ENCODE assay signal across 9 cellular contexts in the genomic region with DNA sequence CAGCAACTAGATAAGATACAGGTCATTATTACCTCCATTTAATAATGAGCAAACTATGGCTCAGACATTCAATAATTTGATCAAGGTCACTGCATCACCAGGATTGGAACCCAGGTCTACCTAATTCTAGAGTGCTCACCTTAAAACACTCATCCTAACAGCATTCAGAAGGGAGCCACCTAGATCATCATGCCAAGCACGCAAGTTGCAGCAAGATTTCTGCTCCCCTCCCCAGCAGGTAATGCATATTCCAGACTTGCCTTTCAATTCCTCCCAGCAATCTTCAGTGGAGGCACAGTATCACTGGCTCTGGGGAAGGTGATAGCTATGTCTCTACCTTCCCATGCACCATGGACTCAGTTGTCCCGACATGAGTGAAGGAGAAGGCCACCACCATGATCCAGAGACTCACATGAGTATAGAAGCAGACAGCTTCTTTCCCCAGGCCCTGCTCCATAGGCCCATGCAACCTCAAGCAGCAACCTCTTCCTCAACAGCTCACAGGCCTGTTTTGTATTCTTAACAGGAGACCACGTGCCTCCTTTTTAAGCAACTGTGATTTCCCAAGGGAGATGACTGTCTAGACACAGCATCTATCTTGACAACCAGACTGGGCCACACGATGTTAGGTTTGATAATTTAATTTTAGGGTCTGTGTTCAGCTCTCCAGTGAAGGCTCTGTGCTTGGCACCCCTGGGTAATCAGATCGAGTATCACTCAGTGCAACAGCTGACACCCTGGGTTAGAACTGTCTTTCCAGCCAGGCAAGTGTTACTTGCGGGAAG. TPM values are rescaled to one million over a fixed set of nuclear protein-coding genes. Genes with fewer than 3 reads are reported as not detected.
DNase-seq lines count a peak whose midpoint lies in the region; ATAC-seq, FAIRE-seq and TF ChIP-seq lines count a peak whose summit lies in the region.
"Had no signal": no experiment of that assay in that cellular context is flagged by ENCODE, and none has a peak within 500 bp of the region (broad histone marks: within the 10 kb centered on the region; RNA-seq: fewer than 3 reads in every experiment).

No MANE protein-coding gene starts in this region.

- H4K20me1 ChIP-seq in GM12878 (ENCODE audit: control insufficient read depth, insufficient read depth) (no peaks in the 10 kb centered on the region; the same call in 1 of the 2 replicates), osteoblast (ENCODE audit: insufficient read depth, low read length) (no peaks in the 10 kb centered on the region)

- no peaks in the 10 kb centered on the region; the same call in 2 of the 3 replicates for H3K9me3 ChIP-seq in GM12878 (replicated peaks; ENCODE audit: control insufficient read depth, insufficient read depth, low read length)
- no peaks in the 10 kb centered on the region for H3K9me3 ChIP-seq in osteoblast (ENCODE audit: low read depth, low read length)

- intact Hi-C loops in GM12878 (cut with micrococcal nuclease; ENCODE audit: unreplicated experiment): no loop called here

- POLR2A ChIA-PET in GM12878 (lab: Charles Lee): interaction anchor here (0.6 to 4.3 kb wide), 13 partner anchors 10 to 183 kb away, joined by 3 to 21 read pairs (median 4); no protein-coding TSS in a partner anchor

- CTCF ChIA-PET in GM12878 (lab: Yijun Ruan, JAX): interaction anchor here (0.6 to 4.2 kb wide), 10 partner anchors 10 to 259 kb away, joined by 3 to 25 read pairs (median 3); a partner anchor contains a TSS

- H3K79me2 ChIP-seq in GM12878 (ENCODE audit: control insufficient read depth, insufficient read depth, low read length): peaks cover 11% of the 10 kb centered on the region
- H3K79me2 ChIP-seq in osteoblast (ENCODE audit: insufficient read depth, low read length): peaks cover 66% of the 10 kb centered on the region

- 45% methylated on average over 6 of the region's 6 CpGs for WGBS in GM12878 (ENCODE audit: insufficient coverage, insufficient replicate concordance, low lambda C conversion rate, missing lambda C conversion rate)

- TF ChIP-seq EP300 in GM12878 (IDR thresholded peaks at IDR 0.05; ENCODE audit: borderline replicate concordance in 1 of 2, control insufficient read depth in 1 of 2, low read depth in 2 of 2, low read length in 2 of 2): no peak

- H3K36me3 ChIP-seq in GM12878 (ENCODE audit: control insufficient read depth in 2 of 2, insufficient read depth in 2 of 2, low read length in 1 of 2) (no peaks in the 10 kb centered on the region), osteoblast (ENCODE audit: insufficient read depth, low read length) (no peaks in the 10 kb centered on the region)

- H3K4me1 ChIP-seq in GM12878 (ENCODE audit: control insufficient read depth, insufficient read depth, low read length) (peaks cover 21% of the 10 kb centered on the region), osteoblast (ENCODE audit: insufficient read depth, low read length) (peaks cover 43% of the 10 kb centered on the region)

- ATAC-seq in GM18867 (IDR thresholded peaks at IDR 0.05; ENCODE audit: unreplicated experiment) (peak; percentile 40), HG03175 (IDR thresholded peaks at IDR 0.05; ENCODE audit: unreplicated experiment) (peak; percentile 79), GM12878 (peak; percentile 72)

- H3K9ac ChIP-seq in GM12878 (ENCODE audit: control insufficient read depth, insufficient read depth, low read length): no peak overlapping the region; the same call in 1 of the 2 replicates

- SMC1A ChIA-PET in GM12878 (lab: Charles Lee; ENCODE audit: uncharacterized antibody, unreplicated experiment): interaction anchor here (0.6 to 6.9 kb wide), 18 partner anchors 10 to 124 kb away, joined by 3 to 61 read pairs (median 8); a partner anchor contains a TSS

- peak; percentile 49 for FAIRE-seq in GM12878 (lab: Jason Lieb, UNC)
- FAIRE-seq in RCC 7860 (lab: Jason Lieb, UNC): no peak

- BruUV-seq in GM12878 (replicated peaks; lab: Mats Ljungman, UMichigan): no TSS peak

- in situ Hi-C loops in GM12878 (cut with MboI): no loop called here

- no peak for TF ChIP-seq CTCF in GM12878 (IDR thresholded peaks at IDR 0.05 in 2 of 3, conservative IDR thresholded peaks at IDR 0.05 in 1 of 3; ENCODE audit: control insufficient read depth in 2 of 3, extremely low read depth in 1 of 3, insufficient read depth in 1 of 3, low read depth in 3 of 3, low read length in 3 of 3)
- no peak for TF ChIP-seq CTCF in osteoblast (IDR thresholded peaks at IDR 0.05; ENCODE audit: extremely low read depth, low read depth, low read length)

- no peaks in the 10 kb centered on the region for H3K27me3 ChIP-seq in GM12878 (replicated peaks in 1 of 2; ENCODE audit: control insufficient read depth in 2 of 2, insufficient read depth in 2 of 2, low read length in 1 of 2)
- H3K27me3 ChIP-seq in osteoblast (ENCODE audit: insufficient read depth, low read length): no peaks in the 10 kb centered on the region

- DNase-seq in GM12878 (ENCODE audit: low read depth, low spot score) (no peak), osteoblast (ENCODE audit: insufficient read length, low spot score, missing footprints) (no peak), dermis blood vessel endothelial cell (no peak), DMS79 treated with DMSO at 0.1 percent for 48 hours (lab: John Stamatoyannopoulos, UW) (no peak), RCC 7860 (ENCODE audit: low spot score) (no peak)
- no peak for DNase-seq in activated CD4-positive, alpha-beta T cell treated with anti-CD3 and anti-CD28 coated beads for 4 hours
- DNase-seq: NCI-H2081 had no signal

- H3K4me2 ChIP-seq in GM12878 (ENCODE audit: control insufficient read depth, insufficient read depth) (peak overlapping the region; percentile 57), osteoblast (ENCODE audit: insufficient read depth, low read length) (peak overlapping the region; percentile 78)

- H2AFZ ChIP-seq in GM12878 (ENCODE audit: control insufficient read depth, low read depth, low read length) (peak overlapping the region; percentile 50), osteoblast (ENCODE audit: low read length) (no peak overlapping the region)

- peak overlapping the region; percentile 25 for H3K27ac ChIP-seq in GM12878 (ENCODE audit: control insufficient read depth, insufficient read depth)
- H3K27ac ChIP-seq in osteoblast (ENCODE audit: low read depth, low read length): peak overlapping the region; percentile 70

- RAD21 ChIA-PET in GM12878 (lab: Charles Lee; ENCODE audit: unreplicated experiment): interaction anchor here (0.5 to 4.7 kb wide), 15 partner anchors 11 to 168 kb away, joined by 3 to 24 read pairs (median 4); a partner anchor contains a TSS

- no peak overlapping the region for H3K4me3 ChIP-seq in GM12878
- no peak overlapping the region for H3K4me3 ChIP-seq in osteoblast (ENCODE audit: insufficient read depth, low read length)

- TF ChIP-seq RAD21 in GM12878 (IDR thresholded peaks at IDR 0.05; ENCODE audit: insufficient read depth, low read depth, low read length): no peak

- TF ChIP-seq POLR2A in GM12878 (IDR thresholded peaks at IDR 0.05; ENCODE audit: low read depth, low read length): no peak

TF ChIP-seq in GM12878, 131 proteins besides CTCF, POLR2A, EP300 and RAD21 (continues in another document):
- TF ChIP-seq ZNF24 (IDR thresholded peaks at IDR 0.05): no peak
- TF ChIP-seq ASH2L (IDR thresholded peaks at IDR 0.05; ENCODE audit: borderline replicate concordance, low read depth): no peak
- TF ChIP-seq, protein P1, sequence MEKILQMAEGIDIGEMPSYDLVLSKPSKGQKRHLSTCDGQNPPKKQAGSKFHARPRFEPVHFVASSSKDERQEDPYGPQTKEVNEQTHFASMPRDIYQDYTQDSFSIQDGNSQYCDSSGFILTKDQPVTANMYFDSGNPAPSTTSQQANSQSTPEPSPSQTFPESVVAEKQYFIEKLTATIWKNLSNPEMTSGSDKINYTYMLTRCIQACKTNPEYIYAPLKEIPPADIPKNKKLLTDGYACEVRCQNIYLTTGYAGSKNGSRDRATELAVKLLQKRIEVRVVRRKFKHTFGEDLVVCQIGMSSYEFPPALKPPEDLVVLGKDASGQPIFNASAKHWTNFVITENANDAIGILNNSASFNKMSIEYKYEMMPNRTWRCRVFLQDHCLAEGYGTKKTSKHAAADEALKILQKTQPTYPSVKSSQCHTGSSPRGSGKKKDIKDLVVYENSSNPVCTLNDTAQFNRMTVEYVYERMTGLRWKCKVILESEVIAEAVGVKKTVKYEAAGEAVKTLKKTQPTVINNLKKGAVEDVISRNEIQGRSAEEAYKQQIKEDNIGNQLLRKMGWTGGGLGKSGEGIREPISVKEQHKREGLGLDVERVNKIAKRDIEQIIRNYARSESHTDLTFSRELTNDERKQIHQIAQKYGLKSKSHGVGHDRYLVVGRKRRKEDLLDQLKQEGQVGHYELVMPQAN (conservative IDR thresholded peaks at IDR 0.05): no peak
- no peak for TF ChIP-seq PAX8 (IDR thresholded peaks at IDR 0.05)
- TF ChIP-seq MXI1 (IDR thresholded peaks at IDR 0.05; ENCODE audit: low read depth, low read length): peak; percentile 67; the same call in 1 of the 2 replicates
- no peak for TF ChIP-seq EZH2 (IDR thresholded peaks at IDR 0.05; ENCODE audit: borderline replicate concordance, control insufficient read depth, low read depth, low read length)

RNA-seq across cellular contexts. Expression of a gene that starts 36.4 kb away (rescaled TPM):
- 49.2 and 55.3 TPM in 2 replicates for total RNA-seq in GM12878 (2013; cell fraction: nucleolus; rRNA removed)
- total RNA-seq in GM12878 (2014; rRNA removed): 13.0 and 14.2 TPM in 2 replicates
- 15.2 and 16.1 TPM in 2 replicates for total RNA-seq in GM12878 (2014; rRNA removed; fragmentation: Illumina TruSeq; extraction: Trizol)
- 23.9 and 24.8 TPM in 2 replicates for total RNA-seq in GM12878 (2021)
- polyA plus RNA-seq in GM12878 (2011; ENCODE audit: low read depth): 39.6 TPM
- polyA plus RNA-seq in GM12878 (2011; rRNA removed): 23.0 and 26.7 TPM in 2 replicates
- polyA plus RNA-seq in GM12878 (2011; cell fraction: cytosol; rRNA removed): 9.5 and 13.4 TPM in 2 replicates
- 13.5 and 14.2 TPM in 2 replicates for polyA plus RNA-seq in GM12878 (2011; cell fraction: nucleus; rRNA removed)
- 19.1 and 30.2 TPM in 2 replicates for polyA plus RNA-seq in GM12878 (2012)
- 22.5 and 32.9 TPM in 2 replicates for polyA plus RNA-seq in GM12878 (2014; fragmentation: Illumina TruSeq; extraction: Trizol)
- 10 to 100 TPM in 1 of 2 experiments, 1 to 10 TPM in 1; 9.8 to 14.2 TPM for polyA plus RNA-seq in GM12878 (2014; fragmentation: Nextera tagmentation; extraction: Ambion mirVana)
- 8.0 and 11.7 TPM in 2 replicates for polyA plus RNA-seq in GM12878 (2014; rRNA removed)
- 10 to 100 TPM; 22.2 TPM for polyA plus RNA-seq in GM12878 (2016; fragmentation: Nextera tagmentation; extraction: Ambion mirVana)
- polyA minus RNA-seq in GM12878 (2011; rRNA and poly(A)+ RNA removed): 14.5 and 29.4 TPM in 2 replicates
- polyA minus RNA-seq in GM12878 (2011; cell fraction: cytosol; rRNA and poly(A)+ RNA removed): 6.9 and 11.0 TPM in 2 replicates
- polyA minus RNA-seq in GM12878 (2011; cell fraction: nucleus; rRNA and poly(A)+ RNA removed): 11.6 and 16.6 TPM in 2 replicates
- 21.0 and 27.4 TPM in 2 replicates for total RNA-seq in osteoblast
- 11.2 and 23.1 TPM in 2 replicates for total RNA-seq in dermis blood vessel endothelial cell
